Comparison of ENCODE assay signal across 14 cellular contexts in genomic region chr17:14329900-14330491, GRCh38. TPM values are rescaled to one million over a fixed set of nuclear protein-coding genes. Genes with fewer than 3 reads are reported as not detected.
A peak's percentile ranks its signal among the peaks of the same experiment; 100 is the strongest.
DNase-seq lines count a peak whose midpoint lies in the region; ATAC-seq and TF ChIP-seq lines count a peak whose summit lies in the region.
"Had no signal": no experiment of that assay in that cellular context is flagged by ENCODE, and none has a peak within 500 bp of the region (broad histone marks: within the 10 kb centered on the region; RNA-seq: fewer than 3 reads in every experiment).

No MANE protein-coding gene starts in this region.

- TF ChIP-seq CTCF in progenitor cell of endocrine pancreas (IDR thresholded peaks at IDR 0.05; ENCODE audit: unreplicated experiment): no peak

- H3K27ac Mint-ChIP-seq in stimulated activated naive CD8-positive, alpha-beta T cell treated with anti-CD3 and anti-CD28 coated beads, Interleukin-15, amount 100 ng/mL, for 72 hours: no peak overlapping the region
- H3K27ac Mint-ChIP-seq in activated T-helper 17 cell treated with anti-CD3 and anti-CD28 coated beads, Interleukin-2, amount 50 U/mL, for 72 hours: peak overlapping the region; percentile 12
- peak overlapping the region; percentile 49 to 92 (median 84) for H3K27ac Mint-ChIP-seq in immature natural killer cell
- peak overlapping the region; percentile 63 for H3K27ac Mint-ChIP-seq in stimulated activated effector memory CD8-positive, alpha-beta T cell treated with anti-CD3 and anti-CD28 coated beads, Interleukin-12 subunit alpha, Interleukin-12 subunit beta, amount 100 ng/mL, for 72 hours
- no peak overlapping the region for H3K27ac Mint-ChIP-seq in progenitor cell of endocrine pancreas

- ATAC-seq in stimulated activated naive CD8-positive, alpha-beta T cell treated with anti-CD3 and anti-CD28 coated beads, Interleukin-15, amount 100 ng/mL, for 72 hours: peak; percentile 40
- ATAC-seq in stimulated activated naive CD8-positive, alpha-beta T cell treated with anti-CD3 and anti-CD28 coated beads, Interleukin-15, Interleukin-2, amounts not matched to agents 100 U/mL and 50 U/mL, for 24 hours: no peak
- no peak for ATAC-seq in activated T-helper 17 cell treated with anti-CD3 and anti-CD28 coated beads, Interleukin-2, amount 50 U/mL, for 72 hours (replicated peaks)
- ATAC-seq in stimulated activated effector memory CD8-positive, alpha-beta T cell treated with anti-CD3 and anti-CD28 coated beads, Interleukin-12 subunit alpha, Interleukin-12 subunit beta, amount 100 ng/mL, for 72 hours: no peak
- ATAC-seq: left cardiac atrium, Right ventricle myocardium inferior had no signal

- peaks cover 80% of the 10 kb centered on the region for H3K4me1 Mint-ChIP-seq in stimulated activated naive CD8-positive, alpha-beta T cell treated with anti-CD3 and anti-CD28 coated beads, Interleukin-15, amount 100 ng/mL, for 72 hours
- peaks cover 37% of the 10 kb centered on the region for H3K4me1 Mint-ChIP-seq in activated T-helper 17 cell treated with anti-CD3 and anti-CD28 coated beads, Interleukin-2, amount 50 U/mL, for 72 hours
- H3K4me1 Mint-ChIP-seq in immature natural killer cell (peaks cover 71 to 96% of the 10 kb centered on the region in 2 donors), progenitor cell of endocrine pancreas (ENCODE audit: low read depth) (peaks cover 26% of the 10 kb centered on the region)
- peaks cover 72% of the 10 kb centered on the region for H3K4me1 Mint-ChIP-seq in stimulated activated effector memory CD8-positive, alpha-beta T cell treated with anti-CD3 and anti-CD28 coated beads, Interleukin-12 subunit alpha, Interleukin-12 subunit beta, amount 100 ng/mL, for 72 hours

- H3K9me3 Mint-ChIP-seq in stimulated activated naive CD8-positive, alpha-beta T cell treated with anti-CD3 and anti-CD28 coated beads, Interleukin-15, amount 100 ng/mL, for 72 hours: no peaks in the 10 kb centered on the region
- H3K9me3 Mint-ChIP-seq in activated T-helper 17 cell treated with anti-CD3 and anti-CD28 coated beads, Interleukin-2, amount 50 U/mL, for 72 hours: no peaks in the 10 kb centered on the region
- H3K9me3 Mint-ChIP-seq in immature natural killer cell (no peaks in the 10 kb centered on the region), progenitor cell of endocrine pancreas (ENCODE audit: low read depth) (no peaks in the 10 kb centered on the region)
- no peaks in the 10 kb centered on the region for H3K9me3 Mint-ChIP-seq in stimulated activated effector memory CD8-positive, alpha-beta T cell treated with anti-CD3 and anti-CD28 coated beads, Interleukin-12 subunit alpha, Interleukin-12 subunit beta, amount 100 ng/mL, for 72 hours

- H3K27me3 Mint-ChIP-seq in stimulated activated naive CD8-positive, alpha-beta T cell treated with anti-CD3 and anti-CD28 coated beads, Interleukin-15, amount 100 ng/mL, for 72 hours: no peaks in the 10 kb centered on the region
- H3K27me3 Mint-ChIP-seq in activated T-helper 17 cell treated with anti-CD3 and anti-CD28 coated beads, Interleukin-2, amount 50 U/mL, for 72 hours: no peaks in the 10 kb centered on the region
- H3K27me3 Mint-ChIP-seq in immature natural killer cell (ENCODE audit: low read depth in 3 of 3) (peaks cover 0 to 3% (median 2%) of the 10 kb centered on the region in 3 donors), progenitor cell of endocrine pancreas (no peaks in the 10 kb centered on the region)

- no peaks in the 10 kb centered on the region for H3K36me3 Mint-ChIP-seq in activated T-helper 17 cell treated with anti-CD3 and anti-CD28 coated beads, Interleukin-2, amount 50 U/mL, for 72 hours (ENCODE audit: low read depth)
- no peaks in the 10 kb centered on the region for H3K36me3 Mint-ChIP-seq in immature natural killer cell
- H3K36me3 Mint-ChIP-seq in stimulated activated effector memory CD8-positive, alpha-beta T cell treated with anti-CD3 and anti-CD28 coated beads, Interleukin-12 subunit alpha, Interleukin-12 subunit beta, amount 100 ng/mL, for 72 hours: no peaks in the 10 kb centered on the region
- H3K36me3 Mint-ChIP-seq in progenitor cell of endocrine pancreas (ENCODE audit: insufficient read depth): no peaks in the 10 kb centered on the region

- DNase-seq in stimulated activated naive CD8-positive, alpha-beta T cell treated with anti-CD3 and anti-CD28 coated beads, Interleukin-15, amount 100 ng/mL, for 72 hours: no peak
- no peak for DNase-seq in stimulated activated naive CD8-positive, alpha-beta T cell treated with anti-CD3 and anti-CD28 coated beads, Interleukin-15, Interleukin-2, amounts not matched to agents 100 U/mL and 50 U/mL, for 24 hours
- DNase-seq in immature natural killer cell (peak; percentile 27 to 44 (median 36)), CD1c-positive myeloid dendritic cell (ENCODE audit: extremely low spot score) (no peak), dedifferentiated amniotic fluid mesenchymal stem cell (ENCODE audit: extremely low spot score) (no peak), progenitor cell of endocrine pancreas (ENCODE audit: low spot score, unreplicated experiment) (no peak)
- DNase-seq in stimulated activated effector memory CD8-positive, alpha-beta T cell treated with anti-CD3 and anti-CD28 coated beads, Interleukin-12 subunit alpha, Interleukin-12 subunit beta, amount 100 ng/mL, for 72 hours (ENCODE audit: low spot score in 2 of 2): no peak
- DNase-seq: activated gamma-delta T cell, foreskin melanocyte, left cardiac atrium, NCI-H1417, NCI-H524 treated with DMSO at 0.1 percent for 48 hours had no signal

- H3K4me3 Mint-ChIP-seq in stimulated activated naive CD8-positive, alpha-beta T cell treated with anti-CD3 and anti-CD28 coated beads, Interleukin-15, amount 100 ng/mL, for 72 hours: no peak overlapping the region
- peak overlapping the region; percentile 31 for H3K4me3 Mint-ChIP-seq in activated T-helper 17 cell treated with anti-CD3 and anti-CD28 coated beads, Interleukin-2, amount 50 U/mL, for 72 hours
- H3K4me3 Mint-ChIP-seq in immature natural killer cell (peak overlapping the region; percentile 60 to 84 (median 74)), progenitor cell of endocrine pancreas (ENCODE audit: low read depth) (no peak overlapping the region)
- no peak overlapping the region for H3K4me3 Mint-ChIP-seq in stimulated activated effector memory CD8-positive, alpha-beta T cell treated with anti-CD3 and anti-CD28 coated beads, Interleukin-12 subunit alpha, Interleukin-12 subunit beta, amount 100 ng/mL, for 72 hours

RNA-seq across cellular contexts. Expression of gene HS3ST3B1, which starts 29.1 kb away (rescaled TPM):
- total RNA-seq in activated T-helper 17 cell treated with anti-CD3 and anti-CD28 coated beads, Interleukin-2, amount 50 U/mL, for 72 hours: 10 to 100 TPM; 10.7 to 14.5 TPM
- polyA plus RNA-seq in immature natural killer cell: 10 to 100 TPM in 1 of 3 donors, 1 to 10 TPM in 2; 6.6 to 14.2 (median 9.0) TPM
- total RNA-seq in progenitor cell of endocrine pancreas: 14.2 and 16.7 TPM in 2 replicates

Comparison
In these comparisons a context has a peak if more than half of its experiments do, and no peak if none do; other contexts are left out.
1. DNase-seq: peak in immature natural killer cell (3 of 3); none in stimulated activated naive CD8-positive, alpha-beta T cell treated with anti-CD3 and anti-CD28 coated beads, Interleukin-15, amount 100 ng/mL, for 72 hours (0 of 2), stimulated activated naive CD8-positive, alpha-beta T cell treated with anti-CD3 and anti-CD28 coated beads, Interleukin-15, Interleukin-2, amounts not matched to agents 100 U/mL and 50 U/mL, for 24 hours (single experiment), stimulated activated effector memory CD8-positive, alpha-beta T cell treated with anti-CD3 and anti-CD28 coated beads, Interleukin-12 subunit alpha, Interleukin-12 subunit beta, amount 100 ng/mL, for 72 hours (0 of 2), CD1c-positive myeloid dendritic cell (single experiment), dedifferentiated amniotic fluid mesenchymal stem cell (single experiment) and progenitor cell of endocrine pancreas (single experiment).
2. H3K27ac Mint-ChIP-seq: peak in activated T-helper 17 cell treated with anti-CD3 and anti-CD28 coated beads, Interleukin-2, amount 50 U/mL, for 72 hours (single experiment), immature natural killer cell (6 of 6) and stimulated activated effector memory CD8-positive, alpha-beta T cell treated with anti-CD3 and anti-CD28 coated beads, Interleukin-12 subunit alpha, Interleukin-12 subunit beta, amount 100 ng/mL, for 72 hours (single experiment); none in stimulated activated naive CD8-positive, alpha-beta T cell treated with anti-CD3 and anti-CD28 coated beads, Interleukin-15, amount 100 ng/mL, for 72 hours (0 of 2) and progenitor cell of endocrine pancreas (single experiment).
3. H3K4me3 Mint-ChIP-seq: peak in activated T-helper 17 cell treated with anti-CD3 and anti-CD28 coated beads, Interleukin-2, amount 50 U/mL, for 72 hours (single experiment) and immature natural killer cell (5 of 5); none in stimulated activated naive CD8-positive, alpha-beta T cell treated with anti-CD3 and anti-CD28 coated beads, Interleukin-15, amount 100 ng/mL, for 72 hours (0 of 2), stimulated activated effector memory CD8-positive, alpha-beta T cell treated with anti-CD3 and anti-CD28 coated beads, Interleukin-12 subunit alpha, Interleukin-12 subunit beta, amount 100 ng/mL, for 72 hours (single experiment) and progenitor cell of endocrine pancreas (single experiment).